Comparison of ENCODE assay signal across 8 cellular contexts in genomic region chr5:180291943-180292831, GRCh38. TPM values are rescaled to one million over a fixed set of nuclear protein-coding genes. Genes with fewer than 3 reads are reported as not detected.
A peak's percentile ranks its signal among the peaks of the same experiment; 100 is the strongest.
DNase-seq lines count a peak whose midpoint lies in the region; ATAC-seq and TF ChIP-seq lines count a peak whose summit lies in the region.

TSS of gene MAPK9 (minus strand) at chr5:180292083. CDS start at chr5:180280561, 11,522 bp downstream.

- H3K4me2 ChIP-seq in PC-3 (ENCODE audit: low read length) = peak within 1 kb of the TSS; percentile 83

- H3K4me1 Mint-ChIP-seq in activated T-cell treated with anti-CD3 and anti-CD28 coated beads, Interleukin-2, amount 50 U/mL, for 4 hours (ENCODE audit: low read depth) = peaks cover 33% of the 10 kb centered on the region

- peaks cover 6% of the 10 kb centered on the region for H3K36me3 Mint-ChIP-seq in activated T-cell treated with anti-CD3 and anti-CD28 coated beads, Interleukin-2, amount 50 U/mL, for 4 hours (ENCODE audit: insufficient read depth)

- no TSS peak for BruUV-seq in PC-3 (replicated peaks; lab: Mats Ljungman, UMichigan)

- DNase-seq in Caki2 (ENCODE audit: low read depth) (peak; percentile 70), GM20000 (ENCODE audit: low spot score) (peak; percentile 98), HT1080 (ENCODE audit: low read depth) (peak; percentile 37), PC-3 (peak; percentile 79), esophagus muscularis mucosa (ENCODE audit: extremely low spot score) (no peak), myocyte (ENCODE audit: low read depth) (peak; percentile 87)
- peak; percentile 75 for DNase-seq in activated T-cell treated with anti-CD3 and anti-CD28 coated beads, Interleukin-2, amount 50 U/mL, for 4 hours
- DNase-seq in stimulated activated CD8-positive, alpha-beta memory T cell treated with anti-CD3 and anti-CD28 coated beads, Interleukin-7, amount 100 ng/mL, for 4 hours (ENCODE audit: low read depth in 2 of 2) = peak; percentile 57 to 81

- WGBS in esophagus muscularis mucosa = under 1% methylated on average over 26 of the region's 122 CpGs

- H3F3A ChIP-seq in PC-3 (ENCODE audit: low read length, unreplicated experiment) = no peaks in the 10 kb centered on the region

- no peak for TF ChIP-seq POLR2A in esophagus muscularis mucosa (IDR thresholded peaks at IDR 0.05; ENCODE audit: low read depth)

- no peaks in the 10 kb centered on the region for H3K9me2 ChIP-seq in PC-3 (replicated peaks; ENCODE audit: low read length)

- intact Hi-C loops in PC-3 (cut with micrococcal nuclease) = loop anchor here (2.0 to 5.0 kb wide), 3 partner anchors 39 to 315 kb away; no protein-coding TSS in a partner anchor
- intact Hi-C loops in esophagus muscularis mucosa (cut with DNase I) = loop anchor here (2.0 to 10.0 kb wide), 3 partner anchors 35 to 179 kb away; partner anchors contain the start of gene GFPT2

- H3K27me3 Mint-ChIP-seq in activated T-cell treated with anti-CD3 and anti-CD28 coated beads, Interleukin-2, amount 50 U/mL, for 4 hours (ENCODE audit: low read depth) = no peaks in the 10 kb centered on the region

- peak within 1 kb of the TSS; percentile 80 for H2AFZ ChIP-seq in PC-3 (ENCODE audit: low read length)

- H3K36me3 ChIP-seq in PC-3 (ENCODE audit: low read depth, low read length) = no peaks in the 10 kb centered on the region
- no peaks in the 10 kb centered on the region for H3K36me3 ChIP-seq in esophagus muscularis mucosa

- POLR2A ChIA-PET in PC-3 (lab: Charles Lee; ENCODE audit: unreplicated experiment) = no interaction called here

- H4K20me1 ChIP-seq in PC-3 (ENCODE audit: low read length) = peaks cover 10% of the 10 kb centered on the region; the same call in 1 of the 2 replicates

- in situ Hi-C loops in Caki2 (cut with HindIII; ENCODE audit: low pct_unique_long_range_greater_than_20kb, low sequenced_read_pairs) = no loop called here

- peak; percentile 82 for ATAC-seq in PC-3
- ATAC-seq in activated T-cell treated with anti-CD3 and anti-CD28 coated beads, Interleukin-2, amount 50 U/mL, for 4 hours = peak; percentile 88 to 91

- no peaks in the 10 kb centered on the region for H3K27me3 ChIP-seq in PC-3 (ENCODE audit: low read length)
- H3K27me3 ChIP-seq in esophagus muscularis mucosa = no peaks in the 10 kb centered on the region

- peaks cover 29% of the 10 kb centered on the region for H3K4me1 ChIP-seq in PC-3 (ENCODE audit: insufficient read depth, low read length)
- peaks cover 19 to 37% (median 31%) of the 10 kb centered on the region in 4 donors for H3K4me1 ChIP-seq in esophagus muscularis mucosa

- CTCF ChIA-PET in PC-3 (lab: Charles Lee) = interaction anchor here (0.9 to 1.7 kb wide), 3 partner anchors 21 to 37 kb away, joined by 4 to 7 read pairs (median 5); no protein-coding TSS in a partner anchor

- TF ChIP-seq CTCF in GM20000 (IDR thresholded peaks at IDR 0.05; ENCODE audit: extremely low read depth, missing control alignments) = no peak
- no peak for TF ChIP-seq CTCF in PC-3 (conservative IDR thresholded peaks at IDR 0.05; ENCODE audit: low read depth, low read length)
- TF ChIP-seq CTCF in esophagus muscularis mucosa (IDR thresholded peaks at IDR 0.05) = no peak

- H3K9me3 Mint-ChIP-seq in activated T-cell treated with anti-CD3 and anti-CD28 coated beads, Interleukin-2, amount 50 U/mL, for 4 hours = no peaks in the 10 kb centered on the region

- H3K9me3 ChIP-seq in PC-3 (ENCODE audit: low read length) = no peaks in the 10 kb centered on the region
- H3K9me3 ChIP-seq in esophagus muscularis mucosa = no peaks in the 10 kb centered on the region

- H3K27ac ChIP-seq in PC-3 (ENCODE audit: low read length) (peak within 1 kb of the TSS; percentile 50), esophagus muscularis mucosa (replicated peaks in 1 of 4) (peak within 1 kb of the TSS; percentile 89 to 99 (median 94))

- peak within 1 kb of the TSS; percentile 93 for H3K4me3 Mint-ChIP-seq in activated T-cell treated with anti-CD3 and anti-CD28 coated beads, Interleukin-2, amount 50 U/mL, for 4 hours

- H3K9ac ChIP-seq in PC-3 (ENCODE audit: low read length) = peak within 1 kb of the TSS; percentile 92

- no peak for TF ChIP-seq EP300 in esophagus muscularis mucosa (IDR thresholded peaks at IDR 0.05)

- H3K79me2 ChIP-seq in PC-3 (ENCODE audit: low read length) = peaks cover 45% of the 10 kb centered on the region

- H3K4me3 ChIP-seq in PC-3 (ENCODE audit: low read length) (peak within 1 kb of the TSS; percentile 87), esophagus muscularis mucosa (peak within 1 kb of the TSS; percentile 97 to 99 (median 99))

RNA-seq across cellular contexts. Expression of gene MAPK9, which starts in this region (rescaled TPM):
- 33.4 and 46.5 TPM in 2 replicates for total RNA-seq in Caki2 (2014; rRNA removed; shearing (Covaris generic); ENCODE audit: low replicate concordance)
- total RNA-seq in HT1080 (2014; rRNA removed; shearing (Covaris generic)) = 23.4 and 26.6 TPM in 2 replicates
- polyA plus RNA-seq in HT1080 (2015; cell fraction: cytosol; rRNA removed) = 36.5 and 37.5 TPM in 2 replicates
- 22.4 and 26.5 TPM in 2 replicates for polyA plus RNA-seq in HT1080 (2015; cell fraction: nucleus; rRNA removed)
- 26.5 and 35.9 TPM in 2 replicates for total RNA-seq in PC-3 (2014; rRNA removed)
- total RNA-seq in activated T-cell treated with anti-CD3 and anti-CD28 coated beads, Interleukin-2, amount 50 U/mL, for 4 hours = 10 to 100 TPM; 34.8 to 39.1 (median 35.8) TPM
- total RNA-seq in esophagus muscularis mucosa = 10 to 100 TPM; 36.4 to 42.3 (median 37.8) TPM
- total RNA-seq in myocyte = 20.4 and 20.5 TPM in 2 replicates
- polyA plus RNA-seq in myocyte (2012) = 25.4 TPM
